Comparison of ENCODE assay signal across 13 cellular contexts in genomic region chr15:45112143-45112591, GRCh38. TPM values are rescaled to one million over a fixed set of nuclear protein-coding genes. Genes with fewer than 3 reads are reported as not detected.
A peak's percentile ranks its signal among the peaks of the same experiment; 100 is the strongest.
DNase-seq lines count a peak whose midpoint lies in the region; ATAC-seq and TF ChIP-seq lines count a peak whose summit lies in the region.
"Had no signal": no experiment of that assay in that cellular context is flagged by ENCODE, and none has a peak within 500 bp of the region (broad histone marks: within the 10 kb centered on the region; RNA-seq: fewer than 3 reads in every experiment).

No MANE protein-coding gene starts in this region.

- POLR2A ChIA-PET in activated CD8-positive, alpha-beta T cell treated with anti-CD3 and anti-CD28 coated beads, Interleukin-2, amount 10 ng/mL, durations not matched to agents 7 days and 5 days (lab: Charles Lee): no interaction called here

- H3K27me3 Mint-ChIP-seq in activated naive CD4-positive, alpha-beta T cell treated with anti-CD3 and anti-CD28 coated beads for 36 hours (ENCODE audit: low read depth): peaks cover 70% of the 10 kb centered on the region
- peaks cover 73% of the 10 kb centered on the region for H3K27me3 Mint-ChIP-seq in activated CD8-positive, alpha-beta T cell treated with anti-CD3 and anti-CD28 coated beads, Interleukin-2, amount 10 ng/mL, durations not matched to agents 7 days and 5 days (ENCODE audit: low read depth)

- 2 to 10% (median 9%) methylated on average over 12 to 13 of the region's 13 CpGs for WGBS in stomach, 5 donors

- H3K27ac Mint-ChIP-seq in activated naive CD4-positive, alpha-beta T cell treated with anti-CD3 and anti-CD28 coated beads for 36 hours: no peak overlapping the region
- peak overlapping the region; percentile 24 for H3K27ac Mint-ChIP-seq in activated CD8-positive, alpha-beta T cell treated with anti-CD3 and anti-CD28 coated beads, Interleukin-2, amount 10 ng/mL, durations not matched to agents 7 days and 5 days

- no peaks in the 10 kb centered on the region for H3K36me3 Mint-ChIP-seq in activated naive CD4-positive, alpha-beta T cell treated with anti-CD3 and anti-CD28 coated beads for 36 hours (ENCODE audit: low read depth)
- H3K36me3 Mint-ChIP-seq in activated CD8-positive, alpha-beta T cell treated with anti-CD3 and anti-CD28 coated beads, Interleukin-2, amount 10 ng/mL, durations not matched to agents 7 days and 5 days (ENCODE audit: low read depth): no peaks in the 10 kb centered on the region

- peak overlapping the region in 2 of 5 donors; percentile 18 to 56 for H3K27ac ChIP-seq in stomach

- H3K4me3 Mint-ChIP-seq in activated naive CD4-positive, alpha-beta T cell treated with anti-CD3 and anti-CD28 coated beads for 36 hours: peak overlapping the region; percentile 38
- peak overlapping the region; percentile 2 for H3K4me3 Mint-ChIP-seq in activated CD8-positive, alpha-beta T cell treated with anti-CD3 and anti-CD28 coated beads, Interleukin-2, amount 10 ng/mL, durations not matched to agents 7 days and 5 days

- H3K4me3 ChIP-seq in iPS-18c (ENCODE audit: insufficient read depth, low read depth, low read length) (peak overlapping the region; percentile 32), stomach (peak overlapping the region; percentile 19 to 52 (median 36))
- H3K4me3 ChIP-seq: lung had no signal

- no peak for TF ChIP-seq POLR2A in stomach (IDR thresholded peaks at IDR 0.05)

- no peak for DNase-seq in activated naive CD4-positive, alpha-beta T cell treated with anti-CD3 and anti-CD28 coated beads for 36 hours
- no peak for DNase-seq in activated naive CD4-positive, alpha-beta T cell treated with Interleukin-2 at 50 U/mL for 16 hours
- no peak for DNase-seq in activated CD8-positive, alpha-beta T cell treated with anti-CD3 and anti-CD28 coated beads, Interleukin-2, amount 10 ng/mL, durations not matched to agents 7 days and 5 days
- no peak for DNase-seq in stomach
- DNase-seq: IMR-90, NCI-H2107 had no signal

- H3K36me3 ChIP-seq in stomach: peaks cover 0 to 3% (median 0%) of the 10 kb centered on the region in 4 donors

- H3K4me1 Mint-ChIP-seq in activated naive CD4-positive, alpha-beta T cell treated with anti-CD3 and anti-CD28 coated beads for 36 hours (ENCODE audit: low read depth): peaks cover 40% of the 10 kb centered on the region
- H3K4me1 Mint-ChIP-seq in activated CD8-positive, alpha-beta T cell treated with anti-CD3 and anti-CD28 coated beads, Interleukin-2, amount 10 ng/mL, durations not matched to agents 7 days and 5 days (ENCODE audit: low read depth): peaks cover 23% of the 10 kb centered on the region

- intact Hi-C loops in activated naive CD4-positive, alpha-beta T cell treated with anti-CD3 and anti-CD28 coated beads for 36 hours (cut with micrococcal nuclease): no loop called here
- intact Hi-C loops in stomach (cut with DNase I; ENCODE audit: low total_unique reads): no loop called here

- no peak for TF ChIP-seq EP300 in stomach (IDR thresholded peaks at IDR 0.05)

- CTCF ChIA-PET in activated naive CD4-positive, alpha-beta T cell treated with anti-CD3 and anti-CD28 coated beads for 36 hours (lab: Charles Lee): interaction anchor here (0.8 kb wide), 1 partner anchor 92 kb away, joined by 3 read pairs; no protein-coding TSS in a partner anchor
- CTCF ChIA-PET in activated CD8-positive, alpha-beta T cell treated with anti-CD3 and anti-CD28 coated beads, Interleukin-2, amount 10 ng/mL, durations not matched to agents 7 days and 5 days (lab: Charles Lee): interaction anchor here (1.3 kb wide), 1 partner anchor 11 kb away, joined by 3 read pairs; no protein-coding TSS in a partner anchor

- H3K9me3 ChIP-seq in iPS-18c (ENCODE audit: control insufficient read depth, insufficient read depth, low read length) (peaks cover 3% of the 10 kb centered on the region), stomach (no peaks in the 10 kb centered on the region)

- peaks cover 35 to 96% (median 66%) of the 10 kb centered on the region in 3 donors for H3K27me3 ChIP-seq in stomach

- no peak for ATAC-seq in activated CD8-positive, alpha-beta T cell treated with anti-CD3 and anti-CD28 coated beads, Interleukin-2, amount 10 ng/mL, durations not matched to agents 7 days and 5 days
- no peak for ATAC-seq in GM21390 (IDR thresholded peaks at IDR 0.05; ENCODE audit: unreplicated experiment)
- no peak for ATAC-seq in HG02763 (IDR thresholded peaks at IDR 0.05; ENCODE audit: unreplicated experiment)
- ATAC-seq in HG03469 (IDR thresholded peaks at IDR 0.05; ENCODE audit: unreplicated experiment): no peak

- H3K9me3 Mint-ChIP-seq in activated naive CD4-positive, alpha-beta T cell treated with anti-CD3 and anti-CD28 coated beads for 36 hours: no peaks in the 10 kb centered on the region
- H3K9me3 Mint-ChIP-seq in activated CD8-positive, alpha-beta T cell treated with anti-CD3 and anti-CD28 coated beads, Interleukin-2, amount 10 ng/mL, durations not matched to agents 7 days and 5 days (ENCODE audit: insufficient read depth): no peaks in the 10 kb centered on the region

- no peak for TF ChIP-seq CTCF in stomach (IDR thresholded peaks at IDR 0.05)

- H3K4me1 ChIP-seq in stomach: peaks cover 30 to 50% (median 46%) of the 10 kb centered on the region in 4 donors

RNA-seq across cellular contexts. Expression of gene DUOX2, which starts 1.8 kb away (rescaled TPM):
- total RNA-seq in activated naive CD4-positive, alpha-beta T cell treated with anti-CD3 and anti-CD28 coated beads for 36 hours: not detected
- not detected for total RNA-seq in activated CD8-positive, alpha-beta T cell treated with anti-CD3 and anti-CD28 coated beads, Interleukin-2, amount 10 ng/mL, durations not matched to agents 7 days and 5 days
- 100 to 1,000 TPM in 2 of 5 donors, 10 to 100 TPM in 2, 1 to 10 TPM in 1; 1.2 to 445 (median 94.9) TPM for total RNA-seq in stomach
- polyA plus RNA-seq in stomach: 10 to 100 TPM in 2 of 3 donors, 1 to 10 TPM in 1; 6.4 to 22.9 (median 21.1) TPM
- total RNA-seq: IMR-90, RPMI7951 had no signal
- polyA plus RNA-seq: BJ, IMR-90 had no signal

RNA-seq across cellular contexts. Expression of gene DUOXA2, which starts 2.0 kb away (rescaled TPM):
- total RNA-seq in activated naive CD4-positive, alpha-beta T cell treated with anti-CD3 and anti-CD28 coated beads for 36 hours: not detected
- not detected for total RNA-seq in activated CD8-positive, alpha-beta T cell treated with anti-CD3 and anti-CD28 coated beads, Interleukin-2, amount 10 ng/mL, durations not matched to agents 7 days and 5 days
- total RNA-seq in stomach: 100 to 1,000 TPM in 1 of 5 donors, 10 to 100 TPM in 2, 1 to 10 TPM in 1, not detected in 1; 1.3 to 119 (median 28.0) TPM
- 10 to 100 TPM in 2 of 3 donors, 1 to 10 TPM in 1; 8.9 to 43.3 (median 25.0) TPM for polyA plus RNA-seq in stomach
- total RNA-seq: IMR-90, RPMI7951 had no signal
- polyA plus RNA-seq: BJ, IMR-90 had no signal

RNA-seq across cellular contexts. Expression of gene DUOXA1, which starts 17.5 kb away (rescaled TPM):
- not detected for total RNA-seq in activated naive CD4-positive, alpha-beta T cell treated with anti-CD3 and anti-CD28 coated beads for 36 hours
- total RNA-seq in activated CD8-positive, alpha-beta T cell treated with anti-CD3 and anti-CD28 coated beads, Interleukin-2, amount 10 ng/mL, durations not matched to agents 7 days and 5 days: not detected
- total RNA-seq in stomach: 10 to 100 TPM in 3 of 5 donors, 1 to 10 TPM in 1, not detected in 1; 2.4 to 29.6 (median 18.8) TPM
- 10 to 100 TPM; 26.4 to 96.7 (median 27.1) TPM for polyA plus RNA-seq in stomach
- total RNA-seq: IMR-90, RPMI7951 had no signal
- polyA plus RNA-seq: BJ had no signal

RNA-seq across cellular contexts. Expression of gene DUOX1, which starts 17.6 kb away (rescaled TPM):
- total RNA-seq in activated naive CD4-positive, alpha-beta T cell treated with anti-CD3 and anti-CD28 coated beads for 36 hours: under 1 TPM; 0.17 TPM
- not detected for total RNA-seq in activated CD8-positive, alpha-beta T cell treated with anti-CD3 and anti-CD28 coated beads, Interleukin-2, amount 10 ng/mL, durations not matched to agents 7 days and 5 days
- 100 to 1,000 TPM in 2 of 5 donors, 10 to 100 TPM in 1, 1 to 10 TPM in 1, not detected in 1; 2.9 to 114 (median 87.8) TPM for total RNA-seq in stomach
- polyA plus RNA-seq in stomach: 10 to 100 TPM; 16.3 to 62.6 (median 32.3) TPM
- total RNA-seq: IMR-90, RPMI7951 had no signal
- polyA plus RNA-seq: IMR-90 had no signal
